Comparison of ENCODE assay signal across 21 cellular contexts in the genomic region with DNA sequence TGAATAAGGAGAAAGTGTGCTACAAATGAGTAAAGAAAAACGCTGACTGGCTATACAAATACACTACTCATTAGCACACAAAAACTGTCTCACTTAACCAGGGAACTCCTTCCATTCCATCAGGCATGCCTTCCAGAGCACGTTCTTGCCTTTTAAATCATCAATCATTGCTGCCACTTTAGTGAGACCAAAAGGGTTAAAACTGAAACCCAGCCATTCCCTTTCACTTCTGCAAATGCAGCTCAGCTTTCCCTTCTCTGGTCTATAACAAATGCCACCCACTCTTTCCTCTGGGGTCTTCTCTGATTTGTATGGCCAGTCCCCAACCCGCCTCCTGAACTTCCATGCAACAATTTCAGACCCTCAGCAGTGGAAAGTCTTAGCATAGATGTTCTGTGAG.
"Had no signal": no experiment of that assay in that cellular context is flagged by ENCODE, and none has a peak within 500 bp of the region (broad histone marks: within the 10 kb centered on the region; RNA-seq: fewer than 3 reads in every experiment).

No MANE protein-coding gene starts in this region.

- DNase-seq: cortex of kidney; esophagus squamous epithelium; foreskin fibroblast; head of caudate nucleus; kidney; left cardiac atrium; left ventricle myocardium superior; naive thymus-derived CD4-positive, alpha-beta T cell; nephron progenitor cell; posterior cingulate gyrus; stimulated activated CD4-positive, alpha-beta T cell treated with anti-CD3 and anti-CD28 coated beads, Interleukin-2, amount 100 ng/mL, for 24 hours; stimulated activated CD4-positive, alpha-beta T cell treated with anti-CD3 and anti-CD28 coated beads, Interleukin-4, amount 100 ng/mL, for 4 hours; stimulated activated naive CD4-positive, alpha-beta T cell; stomach; substantia nigra; transverse colon had no signal

- H3K36me3 ChIP-seq: esophagus squamous epithelium, neutrophil, stomach, thoracic aorta, transverse colon had no signal

- H2AFZ ChIP-seq: hepatocyte had no signal

- FAIRE-seq: kidney had no signal

- H3K4me3 Mint-ChIP-seq: naive thymus-derived CD4-positive, alpha-beta T cell; nephron progenitor cell had no signal

- H3K9me3 ChIP-seq: esophagus squamous epithelium, neutrophil, thoracic aorta, transverse colon had no signal

- H3K4me1 Mint-ChIP-seq: naive thymus-derived CD4-positive, alpha-beta T cell had no signal

- H3K27me3 ChIP-seq: esophagus squamous epithelium, hepatocyte, neutrophil, stomach, transverse colon had no signal

- ATAC-seq: left cardiac atrium; left ventricle myocardium superior; naive thymus-derived CD4-positive, alpha-beta T cell; sciatic nerve had no signal

- H3K79me2 ChIP-seq: hepatocyte had no signal

- H3K36me3 Mint-ChIP-seq: naive thymus-derived CD4-positive, alpha-beta T cell had no signal

- H3K27ac Mint-ChIP-seq: naive thymus-derived CD4-positive, alpha-beta T cell; nephron progenitor cell had no signal

- H3K4me2 ChIP-seq: hepatocyte had no signal

- H3K27me3 Mint-ChIP-seq: naive thymus-derived CD4-positive, alpha-beta T cell had no signal

- H3K4me3 ChIP-seq: esophagus squamous epithelium, hepatocyte, lung, stomach, thoracic aorta, transverse colon had no signal

- H3K27ac ChIP-seq: esophagus squamous epithelium, hepatocyte, neutrophil, stomach, thoracic aorta, transverse colon had no signal

- H3K4me1 ChIP-seq: stomach, transverse colon had no signal
